Comparison of ENCODE assay signal across 18 cellular contexts in genomic region chr1:182791464-182792179, GRCh38.
"Had no signal": no experiment of that assay in that cellular context is flagged by ENCODE, and none has a peak within 500 bp of the region (broad histone marks: within the 10 kb centered on the region; RNA-seq: fewer than 3 reads in every experiment).

No MANE protein-coding gene starts in this region.

- FAIRE-seq: colon, endometrium had no signal

- H3K4me3 ChIP-seq: gastroesophageal sphincter, ovary, upper lobe of right lung had no signal

- H3K27me3 ChIP-seq: gastroesophageal sphincter, ovary, upper lobe of right lung had no signal

- H3K27ac ChIP-seq: gastroesophageal sphincter, ovary, upper lobe of right lung, VCaP had no signal

- ATAC-seq: activated T-cell treated with anti-CD3 and anti-CD28 coated beads, Interleukin-2, amount 50 U/mL, for 72 hours; esophagus mucosa; gastroesophageal sphincter; naive thymus-derived CD4-positive, alpha-beta T cell; sciatic nerve; stimulated activated effector memory CD8-positive, alpha-beta T cell treated with anti-CD3 and anti-CD28 coated beads, Interleukin-12 subunit alpha, Interleukin-12 subunit beta, amount 100 ng/mL, for 72 hours; upper lobe of right lung had no signal

- DNase-seq: activated CD4-positive, alpha-beta T cell treated with anti-CD3 and anti-CD28 coated beads for 1 hour; activated effector memory CD4-positive, alpha-beta T cell treated with anti-CD3 and anti-CD28 coated beads, Interleukin-2, amount 50 U/mL, for 16 hours; activated naive CD4-positive, alpha-beta T cell treated with anti-CD3 and anti-CD28 coated beads, Interleukin-2, amount 50 U/mL, for 16 hours; activated T-cell treated with anti-CD3 and anti-CD28 coated beads, Interleukin-2, amount 50 U/mL, for 72 hours; mesenchymal stem cell; naive thymus-derived CD4-positive, alpha-beta T cell; ovary; stimulated activated CD4-positive, alpha-beta T cell treated with anti-CD3 and anti-CD28 coated beads, Interleukin-4, amount 100 ng/mL, for 24 hours; T-helper 1 cell; T-helper 9 cell; upper lobe of right lung had no signal

- H3K36me3 ChIP-seq: ovary had no signal

- H3K9me3 ChIP-seq: gastroesophageal sphincter, ovary, upper lobe of right lung had no signal
